1 cellular context compared by ENCODE assay signal in genomic region chr16:11306997-11307638, GRCh38.
TF ChIP-seq lines count a peak whose summit lies in the region.

No MANE protein-coding gene starts in this region.

TF ChIP-seq in GM12878, 131 proteins besides CTCF, POLR2A, EP300 and RAD21 (continued from another document):
- TF ChIP-seq IRF3 (IDR thresholded peaks at IDR 0.05) (no peak), ZNF24 (IDR thresholded peaks at IDR 0.05) (no peak), JUNB (IDR thresholded peaks at IDR 0.05) (peak; percentile 70), JUND (IDR thresholded peaks at IDR 0.05; ENCODE audit: low read depth, low read length) (no peak), HDAC2 (IDR thresholded peaks at IDR 0.05) (no peak), NFXL1 (IDR thresholded peaks at IDR 0.05; ENCODE audit: borderline replicate concordance) (no peak), STAT3 (IDR thresholded peaks at IDR 0.05; ENCODE audit: low read depth, low read length) (no peak), MAX (IDR thresholded peaks at IDR 0.05; ENCODE audit: low read depth, low read length) (no peak), YBX1 (IDR thresholded peaks at IDR 0.05) (no peak), IRF4 (IDR thresholded peaks at IDR 0.05; ENCODE audit: low read depth, low read length) (peak; percentile 54; the same call in 1 of the 2 replicates), E4F1 (IDR thresholded peaks at IDR 0.05; ENCODE audit: borderline replicate concordance, partially characterized antibody) (no peak), NFYA (IDR thresholded peaks at IDR 0.05; ENCODE audit: borderline replicate concordance, low read depth, low read length) (no peak), IKZF2 (IDR thresholded peaks at IDR 0.05) (peak; percentile 42 to 50; a peak in 3 of 4 replicates), CBX5 (IDR thresholded peaks at IDR 0.05; ENCODE audit: low read depth) (0 out of 2 replicates have a peak, but pooled peaks have one; percentile 28), RUNX3 (IDR thresholded peaks at IDR 0.05; ENCODE audit: low read length) (peak; percentile 56), EED (IDR thresholded peaks at IDR 0.05; ENCODE audit: low read depth) (peak; percentile 90), NR2C1 (IDR thresholded peaks at IDR 0.05) (no peak), DPF2 (IDR thresholded peaks at IDR 0.05) (no peak), CREB1 (IDR thresholded peaks at IDR 0.05; ENCODE audit: low read depth) (no peak), GATAD2B (conservative IDR thresholded peaks at IDR 0.05; ENCODE audit: low read depth) (no peak), ZZZ3 (IDR thresholded peaks at IDR 0.05; ENCODE audit: control insufficient read depth, insufficient read length, low read depth) (no peak), PBX3 (IDR thresholded peaks at IDR 0.05; ENCODE audit: insufficient replicate concordance, low read depth, low read length) (no peak)
